In the genomic region with DNA sequence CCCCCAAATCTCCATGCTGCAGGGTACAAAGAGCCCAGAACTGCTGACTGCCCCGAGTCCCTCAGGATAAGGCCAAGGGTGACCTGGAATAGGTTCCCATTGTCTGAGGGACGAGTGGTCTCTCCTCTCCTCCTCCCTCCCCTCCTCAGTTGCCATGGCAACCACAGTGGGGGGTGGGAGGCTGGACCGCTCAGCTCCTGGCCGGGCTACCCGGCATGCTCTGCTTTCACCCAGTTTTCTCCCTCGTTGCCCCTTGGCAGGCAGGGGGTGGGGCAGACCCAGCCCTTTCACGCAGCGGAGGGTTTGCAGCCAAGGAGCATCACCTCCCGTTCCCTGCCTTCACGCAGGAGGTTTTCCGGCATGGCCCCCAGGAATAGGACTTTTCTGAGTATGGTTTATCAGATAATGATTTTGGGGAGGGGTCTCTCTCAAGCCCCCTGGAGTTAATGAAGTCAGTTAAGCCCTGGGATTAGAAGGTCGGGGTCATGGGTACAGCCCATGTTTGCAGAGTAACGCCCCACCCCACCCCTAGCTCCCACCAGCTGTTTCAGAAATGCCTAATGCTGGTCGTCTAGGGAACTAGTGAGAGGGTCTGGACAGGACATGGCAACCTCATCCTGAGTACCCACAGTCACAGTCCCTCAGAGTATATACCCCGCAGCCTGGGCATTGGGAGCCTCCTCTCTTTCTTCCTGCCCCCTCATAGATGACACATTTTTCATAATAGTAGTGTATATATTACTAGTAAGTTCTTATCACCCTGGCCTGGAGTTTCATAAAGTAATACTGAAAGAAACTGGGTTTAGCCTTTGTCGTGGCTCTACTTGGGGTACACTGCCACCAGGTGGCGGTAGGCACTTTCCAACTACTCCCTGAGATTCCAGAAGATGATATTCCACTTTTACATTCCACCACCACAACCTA, we compare ENCODE assay signal across 8 cellular contexts. TPM values are rescaled to one million over a fixed set of nuclear protein-coding genes. Genes with fewer than 3 reads are reported as not detected.
A peak's percentile ranks its signal among the peaks of the same experiment; 100 is the strongest.
DNase-seq lines count a peak whose midpoint lies in the region; ATAC-seq and TF ChIP-seq lines count a peak whose summit lies in the region.

No MANE protein-coding gene starts in this region.

- H3K9me3 Mint-ChIP-seq in progenitor cell of endocrine pancreas (ENCODE audit: low read depth) = no peaks in the 10 kb centered on the region

- peaks cover 34% of the 10 kb centered on the region for H3K27me3 Mint-ChIP-seq in progenitor cell of endocrine pancreas

- ATAC-seq in HG02623 (IDR thresholded peaks at IDR 0.05; ENCODE audit: unreplicated experiment) = no peak

- no peaks in the 10 kb centered on the region for H3K36me3 Mint-ChIP-seq in progenitor cell of endocrine pancreas (ENCODE audit: insufficient read depth)

- no peak overlapping the region for H3K4me3 Mint-ChIP-seq in progenitor cell of endocrine pancreas (ENCODE audit: low read depth)

- peak; percentile 88 for TF ChIP-seq CTCF in progenitor cell of endocrine pancreas (IDR thresholded peaks at IDR 0.05; ENCODE audit: unreplicated experiment)

- peaks cover 6% of the 10 kb centered on the region for H3K4me1 Mint-ChIP-seq in progenitor cell of endocrine pancreas (ENCODE audit: low read depth)

- DNase-seq in activated T-cell treated with anti-CD3 and anti-CD28 coated beads for 48 hours (ENCODE audit: low read depth) (peak; percentile 18), LoVo (ENCODE audit: low spot score) (peak; percentile 63), SKM-1 treated with dmso at 0.1 percent for 144 hours (lab: John Stamatoyannopoulos, UW; ENCODE audit: unreplicated experiment) (peak; percentile 39), foreskin melanocyte (peak; percentile 24), progenitor cell of endocrine pancreas (ENCODE audit: low spot score, unreplicated experiment) (no peak), T1000 (lab: John Stamatoyannopoulos, UW) (no peak)
- no peak for DNase-seq in activated T-cell treated with anti-CD3 and anti-CD28 coated beads, Interleukin-2, amount 50 U/mL, for 1 hour

- peak overlapping the region; percentile 30 for H3K27ac Mint-ChIP-seq in progenitor cell of endocrine pancreas

RNA-seq across cellular contexts. Expression of a gene that starts 20.7 kb away (rescaled TPM):
- total RNA-seq in progenitor cell of endocrine pancreas = not detected in 2 replicates

RNA-seq across cellular contexts. Expression of a gene that starts 30.3 kb away (rescaled TPM):
- total RNA-seq in progenitor cell of endocrine pancreas = not detected in 2 replicates

RNA-seq across cellular contexts. Expression of a gene that starts 36.9 kb away (rescaled TPM):
- total RNA-seq in progenitor cell of endocrine pancreas = 64.2 and 69.4 TPM in 2 replicates

RNA-seq across cellular contexts. Expression of a gene that starts 37.3 kb away (rescaled TPM):
- not detected in 2 replicates for total RNA-seq in progenitor cell of endocrine pancreas

Comparison
In these comparisons a context has a peak if more than half of its experiments do, and no peak if none do; other contexts are left out.
1. DNase-seq: peak in activated T-cell treated with anti-CD3 and anti-CD28 coated beads for 48 hours (single experiment), LoVo (single experiment), SKM-1 treated with dmso at 0.1 percent for 144 hours (single experiment) and foreskin melanocyte (single experiment); none in activated T-cell treated with anti-CD3 and anti-CD28 coated beads, Interleukin-2, amount 50 U/mL, for 1 hour (single experiment), progenitor cell of endocrine pancreas (single experiment) and T1000 (single experiment).